Comparison of ENCODE assay signal across 18 cellular contexts in genomic region chr6:22789315-22789714, GRCh38.
DNase-seq lines count a peak whose midpoint lies in the region; ATAC-seq, FAIRE-seq and TF ChIP-seq lines count a peak whose summit lies in the region.
"Had no signal": no experiment of that assay in that cellular context is flagged by ENCODE, and none has a peak within 500 bp of the region (broad histone marks: within the 10 kb centered on the region; RNA-seq: fewer than 3 reads in every experiment).

No MANE protein-coding gene starts in this region.

- H4K20me1 ChIP-seq in GM23338 (replicated peaks; ENCODE audit: insufficient read depth): no peaks in the 10 kb centered on the region
- H4K20me1 ChIP-seq: BLaER1 treated with 17β-estradiol and CSF1 and Interleukin-3, amounts not matched to agents 10 nM and 100 nM had no signal

- no peak for DNase-seq in GM23338 (ENCODE audit: low spot score)
- DNase-seq in bronchial epithelial cell (ENCODE audit: low read depth): peak; percentile 22
- peak; percentile 4 for DNase-seq in fibroblast of the aortic adventitia (ENCODE audit: low read depth)
- no peak for DNase-seq in NCI-H510A treated with DMSO at 0.1 percent for 48 hours (lab: John Stamatoyannopoulos, UW)
- DNase-seq in 8988T: no peak
- DNase-seq in activated gamma-delta T cell (lab: John Stamatoyannopoulos, UW): no peak
- DNase-seq: Calu3; CD8-positive, alpha-beta T cell; DMS79 treated with DMSO at 0.1 percent for 48 hours; GF-D8; GOT3; IMR-90 had no signal

- no peak for TF ChIP-seq CTCF in GM23338 (conservative IDR thresholded peaks at IDR 0.05; ENCODE audit: low read depth in 2 of 2)
- TF ChIP-seq CTCF in bronchial epithelial cell (IDR thresholded peaks at IDR 0.05; ENCODE audit: insufficient read depth, low read length, severe bottlenecking): no peak
- TF ChIP-seq CTCF in fibroblast of the aortic adventitia (IDR thresholded peaks at IDR 0.05; ENCODE audit: insufficient read depth, low read length): no peak
- TF ChIP-seq CTCF in nephron (IDR thresholded peaks at IDR 0.05; ENCODE audit: unreplicated experiment in 3 of 3): no peak

- H3K27ac ChIP-seq in GM23338 (ENCODE audit: low read depth): no peak overlapping the region
- H3K27ac ChIP-seq: BLaER1 treated with 17β-estradiol and CSF1 and Interleukin-3, amounts not matched to agents 10 nM and 100 nM had no signal

- H3K4me3 Mint-ChIP-seq in GM23338 (no peak overlapping the region), nephron (no peak overlapping the region)
- H3K4me3 Mint-ChIP-seq: B cell; CD8-positive, alpha-beta T cell had no signal

- no peak overlapping the region for H3K4me2 ChIP-seq in GM23338
- H3K4me2 ChIP-seq: BLaER1 treated with 17β-estradiol and CSF1 and Interleukin-3, amounts not matched to agents 10 nM and 100 nM had no signal

- no peaks in the 10 kb centered on the region for H3F3A ChIP-seq in GM23338 (replicated peaks; ENCODE audit: low read depth)

- H3K27me3 ChIP-seq in GM23338 (ENCODE audit: insufficient read depth): no peaks in the 10 kb centered on the region
- H3K27me3 ChIP-seq in bronchial epithelial cell (ENCODE audit: control insufficient read depth, insufficient read depth, low read length): no peaks in the 10 kb centered on the region
- H3K27me3 ChIP-seq: BLaER1 treated with 17β-estradiol and CSF1 and Interleukin-3, amounts not matched to agents 10 nM and 100 nM had no signal

- H3K36me3 ChIP-seq in GM23338 (ENCODE audit: insufficient read depth) (no peaks in the 10 kb centered on the region), bronchial epithelial cell (ENCODE audit: control insufficient read depth, insufficient read depth, low read length) (no peaks in the 10 kb centered on the region)
- H3K36me3 ChIP-seq: BLaER1 treated with 17β-estradiol and CSF1 and Interleukin-3, amounts not matched to agents 10 nM and 100 nM; HAP-1 had no signal

- H3K9me2 ChIP-seq in GM23338 (ENCODE audit: insufficient read depth): 0 out of 2 replicates have a peak, but pooled peaks cover 3% of the 10 kb centered on the region

- H3K4me1 ChIP-seq in GM23338 (ENCODE audit: insufficient read depth): peaks cover 11% of the 10 kb centered on the region
- H3K4me1 ChIP-seq: BLaER1 treated with 17β-estradiol and CSF1 and Interleukin-3, amounts not matched to agents 10 nM and 100 nM; HAP-1 had no signal

- H3K4me3 ChIP-seq in GM23338 (no peak overlapping the region), bronchial epithelial cell (ENCODE audit: low read depth, low read length) (no peak overlapping the region), fibroblast of the aortic adventitia (ENCODE audit: low read depth, low read length) (no peak overlapping the region)
- H3K4me3 ChIP-seq: BLaER1 treated with 17β-estradiol and CSF1 and Interleukin-3, amounts not matched to agents 10 nM and 100 nM; HAP-1 had no signal

- ATAC-seq in GM23338: no peak
- ATAC-seq in HG03354 (IDR thresholded peaks at IDR 0.05; ENCODE audit: poor library complexity, severe bottlenecking, unreplicated experiment): no peak
- ATAC-seq: CD8-positive, alpha-beta T cell had no signal

- H3K9me3 Mint-ChIP-seq in GM23338: peaks cover 4% of the 10 kb centered on the region; the same call in 1 of the 3 replicates
- peaks cover 10% of the 10 kb centered on the region for H3K9me3 Mint-ChIP-seq in nephron

- H2AFZ ChIP-seq in GM23338: peak overlapping the region; percentile 45; the same call in 1 of the 2 replicates

- H3K27me3 Mint-ChIP-seq in GM23338 (ENCODE audit: insufficient read depth, low read depth, poor library complexity) (no peaks in the 10 kb centered on the region), nephron (ENCODE audit: low read depth) (no peaks in the 10 kb centered on the region)
- H3K27me3 Mint-ChIP-seq: B cell had no signal

- peaks cover 11% of the 10 kb centered on the region for H3K4me1 Mint-ChIP-seq in GM23338
- peaks cover 27% of the 10 kb centered on the region for H3K4me1 Mint-ChIP-seq in nephron
- H3K4me1 Mint-ChIP-seq: B cell had no signal

- no peak overlapping the region for H3K27ac Mint-ChIP-seq in GM23338
- peak overlapping the region in 2 of 3 experiments; percentile 40 to 82 for H3K27ac Mint-ChIP-seq in nephron
- H3K27ac Mint-ChIP-seq: B cell; CD8-positive, alpha-beta T cell had no signal

- peaks cover 8% of the 10 kb centered on the region; the same call in 2 of the 3 replicates for H3K36me3 Mint-ChIP-seq in GM23338 (ENCODE audit: low read depth)
- H3K36me3 Mint-ChIP-seq in nephron (ENCODE audit: low read depth): no peaks in the 10 kb centered on the region
- H3K36me3 Mint-ChIP-seq: CD8-positive, alpha-beta T cell had no signal

- no peak for FAIRE-seq in bronchial epithelial cell (lab: Jason Lieb, UNC)
- FAIRE-seq: HTR-8/SVneo had no signal

- H3K79me2 ChIP-seq in GM23338 (replicated peaks; ENCODE audit: insufficient read depth): no peaks in the 10 kb centered on the region

TF ChIP-seq in GM23338, 12 proteins besides CTCF, POLR2A, EP300 and RAD21 (continues in another document):
- TF ChIP-seq ZNF331 (CRISPR knock-in tag; IDR thresholded peaks at IDR 0.05; ENCODE audit: low read depth) (no peak), POLR2AphosphoS5 (IDR thresholded peaks at IDR 0.05; ENCODE audit: low read depth) (no peak), ZNF462 (CRISPR knock-in tag; IDR thresholded peaks at IDR 0.05) (no peak), NANOG (IDR thresholded peaks at IDR 0.05; ENCODE audit: borderline replicate concordance) (no peak), EZH2phosphoT487 (IDR thresholded peaks at IDR 0.05; ENCODE audit: unreplicated experiment) (no peak), CREB1 (CRISPR knock-in tag; IDR thresholded peaks at IDR 0.05; ENCODE audit: low read depth) (no peak), EZH2 (IDR thresholded peaks at IDR 0.05; ENCODE audit: low read depth, unreplicated experiment) (no peak), ZNF114 (CRISPR knock-in tag; IDR thresholded peaks at IDR 0.05) (no peak)
- TF ChIP-seq, protein P1, sequence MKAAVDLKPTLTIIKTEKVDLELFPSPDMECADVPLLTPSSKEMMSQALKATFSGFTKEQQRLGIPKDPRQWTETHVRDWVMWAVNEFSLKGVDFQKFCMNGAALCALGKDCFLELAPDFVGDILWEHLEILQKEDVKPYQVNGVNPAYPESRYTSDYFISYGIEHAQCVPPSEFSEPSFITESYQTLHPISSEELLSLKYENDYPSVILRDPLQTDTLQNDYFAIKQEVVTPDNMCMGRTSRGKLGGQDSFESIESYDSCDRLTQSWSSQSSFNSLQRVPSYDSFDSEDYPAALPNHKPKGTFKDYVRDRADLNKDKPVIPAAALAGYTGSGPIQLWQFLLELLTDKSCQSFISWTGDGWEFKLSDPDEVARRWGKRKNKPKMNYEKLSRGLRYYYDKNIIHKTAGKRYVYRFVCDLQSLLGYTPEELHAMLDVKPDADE (IDR thresholded peaks at IDR 0.05): no peak

Comparison
In these comparisons a context has a peak if more than half of its experiments do, and no peak if none do; other contexts are left out.
1. DNase-seq: peak in bronchial epithelial cell (single experiment) and fibroblast of the aortic adventitia (single experiment); none in GM23338 (single experiment), NCI-H510A treated with DMSO at 0.1 percent for 48 hours (single experiment), 8988T (single experiment) and activated gamma-delta T cell (single experiment).